In genomic region chrX:141668371-141668770, GRCh38 we compare ENCODE assay signal across 26 cellular contexts. TPM values are rescaled to one million over a fixed set of nuclear protein-coding genes. Genes with fewer than 3 reads are reported as not detected.
"Had no signal": no experiment of that assay in that cellular context is flagged by ENCODE, and none has a peak within 500 bp of the region (broad histone marks: within the 10 kb centered on the region; RNA-seq: fewer than 3 reads in every experiment).

No MANE protein-coding gene starts in this region.

- DNase-seq: activated CD4-positive, alpha-beta T cell treated with anti-CD3 and anti-CD28 coated beads for 4 hours; activated CD8-positive, alpha-beta memory T cell treated with anti-CD3 and anti-CD28 coated beads, Interleukin-2, amount 50 U/mL, for 4 hours; activated CD8-positive, alpha-beta T cell treated with anti-CD3 and anti-CD28 coated beads for 36 hours; activated effector memory CD4-positive, alpha-beta T cell treated with anti-CD3 and anti-CD28 coated beads, Interleukin-2, amount 50 U/mL, for 16 hours; activated naive CD4-positive, alpha-beta T cell treated with anti-CD3 and anti-CD28 coated beads, Interleukin-2, amount 10 ng/mL, durations not matched to agents 7 days and 5 days; activated naive CD8-positive, alpha-beta T cell treated with anti-CD3 and anti-CD28 coated beads for 36 hours; activated T-cell treated with anti-CD3 and anti-CD28 coated beads, Interleukin-2, amount 50 U/mL, for 24 hours; aorta; cerebellar nuclear complex; NCI-H1092; NCI-H1417; NCI-H1930; NCI-H2171; NCI-H2227 treated with DMSO at 0.1 percent for 48 hours; NCI-H446 treated with DMSO at 0.1 percent for 48 hours; NCI-H526 treated with DMSO at 0.1 percent for 48 hours; NCI-H82; NK-92 treated with Interleukin-12 subunit alpha and Interleukin-12 subunit beta, amount 100 ng/mL, for 24 hours; OCI-M1; RPMI8226 had no signal

- ATAC-seq: activated CD4-positive, CD25-positive, alpha-beta regulatory T cell treated with anti-CD3 and anti-CD28 coated beads, Interleukin-2, amount 50 U/mL, for 24 hours; activated CD8-positive, alpha-beta T cell treated with anti-CD3 and anti-CD28 coated beads for 36 hours; Panc1; Right ventricle myocardium inferior had no signal

RNA-seq across cellular contexts. Expression of gene SPANXD, which starts 30.2 kb away (rescaled TPM):
- total RNA-seq: activated CD8-positive, alpha-beta T cell treated with anti-CD3 and anti-CD28 coated beads for 36 hours; activated naive CD8-positive, alpha-beta T cell treated with anti-CD3 and anti-CD28 coated beads for 36 hours; activated T-helper 1 cell treated with anti-CD3 and anti-CD28 coated beads, Interleukin-12 subunit alpha, Interleukin-12 subunit beta, Interleukin-2, Interleukin-4 antibody, amounts not matched to agents 30 ng/mL and 10 ng/mL and 1 ng/mL, durations not matched to agents 14 hours and 24 hours and 36 hours; aorta; cardiac septum; Right ventricle myocardium inferior had no signal
- polyA plus RNA-seq: adipose tissue, aorta had no signal
